8 cellular contexts compared by ENCODE assay signal in genomic region chr4:105895324-105895608, GRCh38. TPM values are rescaled to one million over a fixed set of nuclear protein-coding genes. Genes with fewer than 3 reads are reported as not detected.
DNase-seq lines count a peak whose midpoint lies in the region; ATAC-seq and TF ChIP-seq lines count a peak whose summit lies in the region.

NPNT (plus strand) TSS chr4:105895471; CDS start chr4:105895653, 182 bp downstream.

- H3K27me3 ChIP-seq in iPS-18a (ENCODE audit: control insufficient read depth, insufficient read depth, low read length): peaks cover 73% of the 10 kb centered on the region
- H3K27me3 ChIP-seq in spleen (replicated peaks in 1 of 7): peaks cover 0 to 74% (median 33%) of the 10 kb centered on the region in 7 donors

- intact Hi-C loops in activated CD4-positive, alpha-beta T cell treated with anti-CD3 and anti-CD28 coated beads, Interleukin-2, amount 10 ng/mL, durations not matched to agents 24 days and 14 days (cut with micrococcal nuclease): no loop called here
- intact Hi-C loops in spleen (cut with DNase I; ENCODE audit: low total_unique reads): no loop called here

- TF ChIP-seq POLR2A in spleen (IDR thresholded peaks at IDR 0.05): no peak

- H3K36me3 ChIP-seq in iPS-18a (ENCODE audit: control insufficient read depth, low read depth, low read length) (no peaks in the 10 kb centered on the region), spleen (no peaks in the 10 kb centered on the region)

- peaks cover 79% of the 10 kb centered on the region for H3K27me3 Mint-ChIP-seq in activated CD4-positive, alpha-beta T cell treated with anti-CD3 and anti-CD28 coated beads, Interleukin-2, amount 10 ng/mL, durations not matched to agents 24 days and 14 days
- peaks cover 67% of the 10 kb centered on the region for H3K27me3 Mint-ChIP-seq in activated CD4-positive, alpha-beta memory T cell treated with anti-CD3 and anti-CD28 coated beads, Interleukin-2, amount 10 ng/mL, durations not matched to agents 7 days and 5 days

- CTCF ChIA-PET in activated CD4-positive, alpha-beta memory T cell treated with anti-CD3 and anti-CD28 coated beads, Interleukin-2, amount 10 ng/mL, durations not matched to agents 7 days and 5 days (lab: Charles Lee): no interaction called here

- H3K27ac Mint-ChIP-seq in activated CD4-positive, alpha-beta T cell treated with anti-CD3 and anti-CD28 coated beads, Interleukin-2, amount 10 ng/mL, durations not matched to agents 24 days and 14 days: no peak within 1 kb of the TSS
- H3K27ac Mint-ChIP-seq in activated CD4-positive, alpha-beta memory T cell treated with anti-CD3 and anti-CD28 coated beads, Interleukin-2, amount 10 ng/mL, durations not matched to agents 7 days and 5 days: no peak within 1 kb of the TSS

- peaks cover 8% of the 10 kb centered on the region for H3K9me3 Mint-ChIP-seq in activated CD4-positive, alpha-beta T cell treated with anti-CD3 and anti-CD28 coated beads, Interleukin-2, amount 10 ng/mL, durations not matched to agents 24 days and 14 days
- H3K9me3 Mint-ChIP-seq in activated CD4-positive, alpha-beta memory T cell treated with anti-CD3 and anti-CD28 coated beads, Interleukin-2, amount 10 ng/mL, durations not matched to agents 7 days and 5 days: no peaks in the 10 kb centered on the region

- H3K9ac ChIP-seq in iPS-18a (ENCODE audit: low read length): no peak within 1 kb of the TSS

- WGBS in spleen, 5 donors: 0 to 5% (median 2%) methylated on average over 4 to 34 of the region's 34 CpGs

- H3K36me3 Mint-ChIP-seq in activated CD4-positive, alpha-beta T cell treated with anti-CD3 and anti-CD28 coated beads, Interleukin-2, amount 10 ng/mL, durations not matched to agents 24 days and 14 days (ENCODE audit: low read depth): no peaks in the 10 kb centered on the region
- H3K36me3 Mint-ChIP-seq in activated CD4-positive, alpha-beta memory T cell treated with anti-CD3 and anti-CD28 coated beads, Interleukin-2, amount 10 ng/mL, durations not matched to agents 7 days and 5 days (ENCODE audit: low read depth): no peaks in the 10 kb centered on the region

- H3K4me3 ChIP-seq in iPS-18a (ENCODE audit: low read length): peak within 1 kb of the TSS; percentile 58
- peak within 1 kb of the TSS; percentile 28 to 63 (median 40) for H3K4me3 ChIP-seq in spleen

- POLR2A ChIA-PET in activated CD4-positive, alpha-beta memory T cell treated with anti-CD3 and anti-CD28 coated beads, Interleukin-2, amount 10 ng/mL, durations not matched to agents 7 days and 5 days (lab: Charles Lee): no interaction called here

- ATAC-seq in HG03196 (IDR thresholded peaks at IDR 0.05; ENCODE audit: unreplicated experiment) (peak; percentile 43), HG02571 (IDR thresholded peaks at IDR 0.05; ENCODE audit: unreplicated experiment) (no peak)

- H3K9me3 ChIP-seq in iPS-18a (ENCODE audit: control insufficient read depth, low read depth, low read length) (no peaks in the 10 kb centered on the region), spleen (no peaks in the 10 kb centered on the region)

- H3K27ac ChIP-seq in iPS-18a (ENCODE audit: low read length) (no peak within 1 kb of the TSS), spleen (peak within 1 kb of the TSS in 4 of 8 donors; percentile 27 to 73 (median 38))

- no peak for DNase-seq in activated CD4-positive, alpha-beta T cell treated with anti-CD3 and anti-CD28 coated beads, Interleukin-2, amount 10 ng/mL, durations not matched to agents 24 days and 14 days
- no peak for DNase-seq in activated CD4-positive, alpha-beta T cell treated with anti-CD3 and anti-CD28 coated beads for 48 hours
- DNase-seq in activated CD4-positive, alpha-beta memory T cell treated with anti-CD3 and anti-CD28 coated beads, Interleukin-2, amount 10 ng/mL, durations not matched to agents 7 days and 5 days: no peak
- DNase-seq in spleen (peak; percentile 70), NOMO-1 treated with dmso at 0.1 percent for 144 hours (lab: John Stamatoyannopoulos, UW; ENCODE audit: unreplicated experiment) (no peak)

- H3K4me3 Mint-ChIP-seq in activated CD4-positive, alpha-beta T cell treated with anti-CD3 and anti-CD28 coated beads, Interleukin-2, amount 10 ng/mL, durations not matched to agents 24 days and 14 days: peak within 1 kb of the TSS; percentile 71
- H3K4me3 Mint-ChIP-seq in activated CD4-positive, alpha-beta memory T cell treated with anti-CD3 and anti-CD28 coated beads, Interleukin-2, amount 10 ng/mL, durations not matched to agents 7 days and 5 days: peak within 1 kb of the TSS; percentile 22

- TF ChIP-seq CTCF in spleen (IDR thresholded peaks at IDR 0.05 in 8 of 11, conservative IDR thresholded peaks at IDR 0.05 in 3 of 11): no peak

- H3K4me1 ChIP-seq in iPS-18a (ENCODE audit: control insufficient read depth, low read depth, low read length) (no peaks in the 10 kb centered on the region), spleen (peaks cover 0 to 26% (median 18%) of the 10 kb centered on the region in 6 donors)

- H3K4me1 Mint-ChIP-seq in activated CD4-positive, alpha-beta T cell treated with anti-CD3 and anti-CD28 coated beads, Interleukin-2, amount 10 ng/mL, durations not matched to agents 24 days and 14 days: peaks cover 6% of the 10 kb centered on the region
- peaks cover 7% of the 10 kb centered on the region for H3K4me1 Mint-ChIP-seq in activated CD4-positive, alpha-beta memory T cell treated with anti-CD3 and anti-CD28 coated beads, Interleukin-2, amount 10 ng/mL, durations not matched to agents 7 days and 5 days

RNA-seq across cellular contexts. Expression of gene NPNT, which starts in this region (rescaled TPM):
- total RNA-seq in activated CD4-positive, alpha-beta T cell treated with anti-CD3 and anti-CD28 coated beads, Interleukin-2, amount 10 ng/mL, durations not matched to agents 24 days and 14 days: 0.12 TPM in 1 of 2 replicates, not detected in the other
- total RNA-seq in activated CD4-positive, alpha-beta memory T cell treated with anti-CD3 and anti-CD28 coated beads, Interleukin-2, amount 10 ng/mL, durations not matched to agents 7 days and 5 days: not detected
- total RNA-seq in spleen: 10 to 100 TPM in 5 of 7 donors, 1 to 10 TPM in 2; 3.6 to 40.1 (median 16.9) TPM
- 10 to 100 TPM in 1 of 3 donors, 1 to 10 TPM in 2; 6.1 to 21.1 (median 7.2) TPM for polyA plus RNA-seq in spleen
